34 cellular contexts compared by ENCODE assay signal in the genomic region with DNA sequence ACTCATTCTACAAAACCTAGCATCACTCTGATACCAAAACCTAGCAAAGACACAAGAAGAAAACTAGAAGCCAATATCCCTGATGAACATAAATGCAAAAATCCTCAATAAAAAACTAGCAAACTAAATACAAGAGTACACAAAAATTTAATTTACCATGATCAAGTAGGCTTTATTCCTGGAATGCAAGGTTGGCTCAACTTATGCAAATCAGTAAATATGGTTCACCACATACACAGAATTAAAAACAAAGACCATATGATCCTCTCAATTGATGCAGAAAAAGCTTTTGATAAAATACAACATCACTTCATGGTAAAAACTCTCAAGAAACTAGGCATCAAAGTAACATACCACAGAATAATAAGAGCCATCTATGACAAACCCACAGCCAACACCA.
"Had no signal": no experiment of that assay in that cellular context is flagged by ENCODE, and none has a peak within 500 bp of the region (broad histone marks: within the 10 kb centered on the region; RNA-seq: fewer than 3 reads in every experiment).

No MANE protein-coding gene starts in this region.

- H3K36me3 Mint-ChIP-seq: activated CD8-positive, alpha-beta memory T cell treated with anti-CD3 and anti-CD28 coated beads, Interleukin-2, amount 10 ng/mL, durations not matched to agents 7 days and 5 days; activated naive CD8-positive, alpha-beta T cell treated with anti-CD3 and anti-CD28 coated beads for 36 hours had no signal

- H3K4me1 ChIP-seq: ascending aorta had no signal

- H3K4me1 Mint-ChIP-seq: activated B cell treated with CpG ODN at 0.5 μM for 24 hours; activated CD4-positive, alpha-beta memory T cell treated with anti-CD3 and anti-CD28 coated beads, Interleukin-2, amount 10 ng/mL, durations not matched to agents 7 days and 5 days; activated CD8-positive, alpha-beta memory T cell treated with anti-CD3 and anti-CD28 coated beads, Interleukin-2, amount 10 ng/mL, durations not matched to agents 7 days and 5 days; activated naive CD8-positive, alpha-beta T cell treated with anti-CD3 and anti-CD28 coated beads for 36 hours; activated T-helper 17 cell treated with anti-CD3 and anti-CD28 coated beads, Interleukin-2, amount 50 U/mL, for 72 hours; central memory CD8-positive, alpha-beta T cell had no signal

- H3K4me3 ChIP-seq: ascending aorta, cardiac muscle cell, coronary artery had no signal

- DNase-seq: activated B cell treated with CpG ODN at 0.5 μM for 24 hours; activated CD4-positive, alpha-beta memory T cell treated with anti-CD3 and anti-CD28 coated beads, Interleukin-2, amount 10 ng/mL, durations not matched to agents 7 days and 5 days; activated CD4-positive, alpha-beta T cell treated with anti-CD3 and anti-CD28 coated beads for 1 hour; activated CD4-positive, alpha-beta T cell treated with anti-CD3 and anti-CD28 coated beads for 48 hours; activated CD8-positive, alpha-beta memory T cell treated with anti-CD3 and anti-CD28 coated beads for 24 hours; activated CD8-positive, alpha-beta memory T cell treated with anti-CD3 and anti-CD28 coated beads, Interleukin-2, amount 10 ng/mL, durations not matched to agents 7 days and 5 days; activated CD8-positive, alpha-beta memory T cell treated with anti-CD3 and anti-CD28 coated beads, Interleukin-2, amount 50 U/mL, for 48 hours; activated effector memory CD4-positive, alpha-beta T cell treated with anti-CD3 and anti-CD28 coated beads, Interleukin-2, amount 50 U/mL, for 16 hours; activated naive CD4-positive, alpha-beta T cell; activated naive CD4-positive, alpha-beta T cell treated with anti-CD3 and anti-CD28 coated beads, Interleukin-2, amount 50 U/mL, for 16 hours; activated naive CD8-positive, alpha-beta T cell treated with anti-CD3 and anti-CD28 coated beads for 36 hours; activated T-cell treated with anti-CD3 and anti-CD28 coated beads, Interleukin-2, amount 50 U/mL, for 72 hours; amygdala; NCI-H1105; NCI-H1417 treated with DMSO at 0.1 percent for 48 hours; NCI-H187 treated with DMSO at 0.1 percent for 48 hours; NCI-H2081; NCI-H2171; NCI-H226; NCI-H524 treated with DMSO at 0.1 percent for 48 hours; NCI-H748 treated with DMSO at 0.1 percent for 48 hours; NK-92 treated with Interleukin-12 subunit alpha and Interleukin-12 subunit beta, amount 100 ng/mL, for 24 hours; PC-3; Right ventricle myocardium superior; SW 1271; T-helper 1 cell; T-helper 2 cell; T-helper 9 cell had no signal

- H3K27me3 ChIP-seq: ascending aorta, cardiac muscle cell had no signal

- ATAC-seq: activated CD8-positive, alpha-beta memory T cell treated with anti-CD3 and anti-CD28 coated beads, Interleukin-2, amount 10 ng/mL, durations not matched to agents 7 days and 5 days; activated T-cell treated with anti-CD3 and anti-CD28 coated beads, Interleukin-2, amount 50 U/mL, for 72 hours; activated T-helper 17 cell treated with anti-CD3 and anti-CD28 coated beads, Interleukin-2, amount 50 U/mL, for 72 hours; PC-3 had no signal

- H3K27me3 Mint-ChIP-seq: activated B cell treated with CpG ODN at 0.5 μM for 24 hours; activated CD4-positive, alpha-beta memory T cell treated with anti-CD3 and anti-CD28 coated beads, Interleukin-2, amount 10 ng/mL, durations not matched to agents 7 days and 5 days; activated CD8-positive, alpha-beta memory T cell treated with anti-CD3 and anti-CD28 coated beads, Interleukin-2, amount 10 ng/mL, durations not matched to agents 7 days and 5 days; activated naive CD8-positive, alpha-beta T cell treated with anti-CD3 and anti-CD28 coated beads for 36 hours; activated T-helper 17 cell treated with anti-CD3 and anti-CD28 coated beads, Interleukin-2, amount 50 U/mL, for 72 hours; central memory CD8-positive, alpha-beta T cell had no signal

- H3K4me3 Mint-ChIP-seq: activated B cell treated with CpG ODN at 0.5 μM for 24 hours; activated CD4-positive, alpha-beta memory T cell treated with anti-CD3 and anti-CD28 coated beads, Interleukin-2, amount 10 ng/mL, durations not matched to agents 7 days and 5 days; activated CD8-positive, alpha-beta memory T cell treated with anti-CD3 and anti-CD28 coated beads, Interleukin-2, amount 10 ng/mL, durations not matched to agents 7 days and 5 days; activated naive CD8-positive, alpha-beta T cell treated with anti-CD3 and anti-CD28 coated beads for 36 hours; activated T-cell treated with anti-CD3 and anti-CD28 coated beads, Interleukin-2, amount 50 U/mL, for 72 hours; activated T-helper 17 cell treated with anti-CD3 and anti-CD28 coated beads, Interleukin-2, amount 50 U/mL, for 72 hours; central memory CD8-positive, alpha-beta T cell had no signal

- H3K27ac Mint-ChIP-seq: activated B cell treated with CpG ODN at 0.5 μM for 24 hours; activated CD4-positive, alpha-beta memory T cell treated with anti-CD3 and anti-CD28 coated beads, Interleukin-2, amount 10 ng/mL, durations not matched to agents 7 days and 5 days; activated CD8-positive, alpha-beta memory T cell treated with anti-CD3 and anti-CD28 coated beads, Interleukin-2, amount 10 ng/mL, durations not matched to agents 7 days and 5 days; activated naive CD8-positive, alpha-beta T cell treated with anti-CD3 and anti-CD28 coated beads for 36 hours; activated T-cell treated with anti-CD3 and anti-CD28 coated beads, Interleukin-2, amount 50 U/mL, for 72 hours; activated T-helper 17 cell treated with anti-CD3 and anti-CD28 coated beads, Interleukin-2, amount 50 U/mL, for 72 hours had no signal

- H3K27ac ChIP-seq: ascending aorta, cardiac muscle cell, coronary artery, VCaP had no signal

- H3K36me3 ChIP-seq: ascending aorta, cardiac muscle cell had no signal
